Comparison of ENCODE assay signal across 10 cellular contexts in the genomic region with DNA sequence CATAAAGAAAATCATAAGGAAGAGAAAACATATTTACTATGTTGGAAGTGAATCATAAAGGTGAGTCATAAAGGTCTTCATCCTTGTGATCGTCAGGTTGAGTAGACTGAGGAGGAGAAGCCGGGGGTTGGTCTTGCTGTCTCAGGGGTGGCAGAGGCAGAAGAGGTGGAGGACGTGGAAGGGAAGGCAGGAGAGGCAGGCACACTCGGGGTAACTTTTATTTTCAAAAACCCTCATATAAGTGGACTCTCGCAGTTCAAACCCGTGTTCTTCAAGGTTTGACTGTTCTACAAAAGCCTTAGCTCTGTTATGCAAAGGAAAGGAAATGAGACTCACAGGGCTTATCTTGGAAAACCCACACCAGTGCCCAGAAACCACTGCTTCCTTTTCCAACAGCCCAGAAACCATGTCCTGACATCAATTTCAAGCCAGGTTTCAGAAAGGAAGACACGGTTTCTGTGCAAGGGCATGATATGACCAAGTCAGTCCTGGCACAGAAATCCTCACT. TPM values are rescaled to one million over a fixed set of nuclear protein-coding genes. Genes with fewer than 3 reads are reported as not detected.
DNase-seq lines count a peak whose midpoint lies in the region; ATAC-seq and TF ChIP-seq lines count a peak whose summit lies in the region.
"Had no signal": no experiment of that assay in that cellular context is flagged by ENCODE, and none has a peak within 500 bp of the region (broad histone marks: within the 10 kb centered on the region; RNA-seq: fewer than 3 reads in every experiment).

No MANE protein-coding gene starts in this region.

- peaks cover 57% of the 10 kb centered on the region for H3K4me1 Mint-ChIP-seq in activated CD4-positive, alpha-beta T cell treated with anti-CD3 and anti-CD28 coated beads for 36 hours
- peaks cover 12% of the 10 kb centered on the region for H3K4me1 Mint-ChIP-seq in T-helper 17 cell
- H3K4me1 Mint-ChIP-seq in stimulated activated naive B cell treated with anti-CD40 and anti-IgM and Interleukin-4, amounts not matched to agents 10 μg/mL and 1 μg/mL and 100 μg/mL, for 72 hours, result peaks cover 14% of the 10 kb centered on the region in 2 donors

- H3K4me3 Mint-ChIP-seq in activated CD4-positive, alpha-beta T cell treated with anti-CD3 and anti-CD28 coated beads for 36 hours, result peak overlapping the region; percentile 46
- peak overlapping the region; percentile 16 for H3K4me3 Mint-ChIP-seq in T-helper 17 cell
- H3K4me3 Mint-ChIP-seq in stimulated activated naive B cell treated with anti-CD40 and anti-IgM and Interleukin-4, amounts not matched to agents 10 μg/mL and 1 μg/mL and 100 μg/mL, for 72 hours, result peak overlapping the region; percentile 46 to 58

- DNase-seq in activated CD4-positive, alpha-beta T cell treated with anti-CD3 and anti-CD28 coated beads for 36 hours, result peak; percentile 65
- DNase-seq in activated CD4-positive, alpha-beta T cell treated with anti-CD3 and anti-CD28 coated beads, Interleukin-2, amount 50 U/mL, for 1 hour, result no peak
- DNase-seq in T-helper 17 cell (no peak), choroid plexus epithelial cell (ENCODE audit: low read depth) (peak; percentile 39), NCI-H2081 (lab: John Stamatoyannopoulos, UW) (no peak)
- DNase-seq in stimulated activated naive B cell treated with anti-CD40 and anti-IgM and Interleukin-4, amounts not matched to agents 10 μg/mL and 1 μg/mL and 100 μg/mL, for 72 hours, result peak; percentile 22
- DNase-seq in activated effector memory CD4-positive, alpha-beta T cell treated with Interleukin-2 at 50 U/mL for 16 hours, result no peak
- DNase-seq: NCI-H510A treated with DMSO at 0.1 percent for 48 hours had no signal

- H3K9me3 Mint-ChIP-seq in activated CD4-positive, alpha-beta T cell treated with anti-CD3 and anti-CD28 coated beads for 36 hours (ENCODE audit: low read depth), result peaks cover 2% of the 10 kb centered on the region
- no peaks in the 10 kb centered on the region for H3K9me3 Mint-ChIP-seq in stimulated activated naive B cell treated with anti-CD40 and anti-IgM and Interleukin-4, amounts not matched to agents 10 μg/mL and 1 μg/mL and 100 μg/mL, for 72 hours

- POLR2A ChIA-PET in activated CD4-positive, alpha-beta T cell treated with anti-CD3 and anti-CD28 coated beads for 36 hours (lab: Charles Lee), result no interaction called here

- peak overlapping the region; percentile 44 for H3K27ac Mint-ChIP-seq in activated CD4-positive, alpha-beta T cell treated with anti-CD3 and anti-CD28 coated beads for 36 hours
- H3K27ac Mint-ChIP-seq in T-helper 17 cell, result no peak overlapping the region
- H3K27ac Mint-ChIP-seq in stimulated activated naive B cell treated with anti-CD40 and anti-IgM and Interleukin-4, amounts not matched to agents 10 μg/mL and 1 μg/mL and 100 μg/mL, for 72 hours, result no peak overlapping the region

- no peaks in the 10 kb centered on the region for H3K9me3 ChIP-seq in T-helper 17 cell (ENCODE audit: control insufficient read depth, low read length, poor library complexity, severe bottlenecking)

- no peaks in the 10 kb centered on the region for H3K36me3 Mint-ChIP-seq in activated CD4-positive, alpha-beta T cell treated with anti-CD3 and anti-CD28 coated beads for 36 hours (ENCODE audit: low read depth)
- H3K36me3 Mint-ChIP-seq in T-helper 17 cell (ENCODE audit: low read depth), result peaks cover 3% of the 10 kb centered on the region
- peaks cover 0 to 4% of the 10 kb centered on the region in 2 donors for H3K36me3 Mint-ChIP-seq in stimulated activated naive B cell treated with anti-CD40 and anti-IgM and Interleukin-4, amounts not matched to agents 10 μg/mL and 1 μg/mL and 100 μg/mL, for 72 hours

- H3K27me3 Mint-ChIP-seq in activated CD4-positive, alpha-beta T cell treated with anti-CD3 and anti-CD28 coated beads for 36 hours, result peaks cover 11% of the 10 kb centered on the region
- H3K27me3 Mint-ChIP-seq in T-helper 17 cell, result peaks cover 48% of the 10 kb centered on the region
- peaks cover 0 to 3% of the 10 kb centered on the region in 2 donors for H3K27me3 Mint-ChIP-seq in stimulated activated naive B cell treated with anti-CD40 and anti-IgM and Interleukin-4, amounts not matched to agents 10 μg/mL and 1 μg/mL and 100 μg/mL, for 72 hours

- intact Hi-C loops in activated CD4-positive, alpha-beta T cell treated with anti-CD3 and anti-CD28 coated beads for 36 hours (cut with DNase I, micrococcal nuclease), result loop anchor here in 1 of 2 experiments (1.0 to 5.0 kb wide), 3 partner anchors 38 to 362 kb away; no protein-coding TSS in a partner anchor

- CTCF ChIA-PET in activated CD4-positive, alpha-beta T cell treated with anti-CD3 and anti-CD28 coated beads for 36 hours (lab: Charles Lee), result interaction anchor here (1.0 kb wide), 1 partner anchor 10 kb away, joined by 6 read pairs; no protein-coding TSS in a partner anchor

- peak; percentile 71 for ATAC-seq in activated CD4-positive, alpha-beta T cell treated with anti-CD3 and anti-CD28 coated beads for 36 hours
- ATAC-seq in T-helper 17 cell, result no peak
- peak; percentile 74 to 82 for ATAC-seq in stimulated activated naive B cell treated with anti-CD40 and anti-IgM and Interleukin-4, amounts not matched to agents 10 μg/mL and 1 μg/mL and 100 μg/mL, for 72 hours (replicated peaks)
- no peak for ATAC-seq in GM18520 (IDR thresholded peaks at IDR 0.05; ENCODE audit: unreplicated experiment)

- no peak for TF ChIP-seq CTCF in choroid plexus epithelial cell (conservative IDR thresholded peaks at IDR 0.05; ENCODE audit: low read depth, low read length)

- H3K4me3 ChIP-seq in choroid plexus epithelial cell (ENCODE audit: low read depth, low read length), result no peak overlapping the region

RNA-seq across cellular contexts. Expression of a gene that starts 14.0 kb away (rescaled TPM):
- total RNA-seq in activated CD4-positive, alpha-beta T cell treated with anti-CD3 and anti-CD28 coated beads for 36 hours, result under 1 TPM in 1 of 2 experiments, not detected in 1; 0.23 TPM
- total RNA-seq in T-helper 17 cell, result not detected
- total RNA-seq: frontal cortex had no signal

Comparison
In these comparisons a context has a peak if more than half of its experiments do, and no peak if none do; other contexts are left out.
1. DNase-seq: peak in activated CD4-positive, alpha-beta T cell treated with anti-CD3 and anti-CD28 coated beads for 36 hours (single experiment), choroid plexus epithelial cell (single experiment) and stimulated activated naive B cell treated with anti-CD40 and anti-IgM and Interleukin-4, amounts not matched to agents 10 μg/mL and 1 μg/mL and 100 μg/mL, for 72 hours (single experiment); none in activated CD4-positive, alpha-beta T cell treated with anti-CD3 and anti-CD28 coated beads, Interleukin-2, amount 50 U/mL, for 1 hour (single experiment), T-helper 17 cell (0 of 3), NCI-H2081 (0 of 2) and activated effector memory CD4-positive, alpha-beta T cell treated with Interleukin-2 at 50 U/mL for 16 hours (single experiment).
2. ATAC-seq: peak in activated CD4-positive, alpha-beta T cell treated with anti-CD3 and anti-CD28 coated beads for 36 hours (single experiment) and stimulated activated naive B cell treated with anti-CD40 and anti-IgM and Interleukin-4, amounts not matched to agents 10 μg/mL and 1 μg/mL and 100 μg/mL, for 72 hours (2 of 2); none in T-helper 17 cell (single experiment) and GM18520 (single experiment).
3. Peak in every context shown above with its lines, with median percentiles within 50 percentile points of each other: H3K4me3 Mint-ChIP-seq.